In genomic region chr17:4492762-4493561, GRCh38 we compare ENCODE assay signal across 9 cellular contexts. TPM values are rescaled to one million over a fixed set of nuclear protein-coding genes. Genes with fewer than 3 reads are reported as not detected.
DNase-seq lines count a peak whose midpoint lies in the region; ATAC-seq and TF ChIP-seq lines count a peak whose summit lies in the region.
"Had no signal": no experiment of that assay in that cellular context is flagged by ENCODE, and none has a peak within 500 bp of the region (broad histone marks: within the 10 kb centered on the region; RNA-seq: fewer than 3 reads in every experiment).

No MANE protein-coding gene starts in this region.

- no peak overlapping the region for H3K4me3 Mint-ChIP-seq in activated T-cell treated with anti-CD3 and anti-CD28 coated beads, Interleukin-2, amount 50 U/mL, for 24 hours
- no peak overlapping the region for H3K4me3 Mint-ChIP-seq in stimulated activated effector memory CD8-positive, alpha-beta T cell treated with anti-CD3 and anti-CD28 coated beads, Interleukin-12 subunit alpha, Interleukin-12 subunit beta, amount 100 ng/mL, for 72 hours

- H3K27ac ChIP-seq in RWPE2 (ENCODE audit: poor library complexity, severe bottlenecking): no peak overlapping the region
- no peak overlapping the region for H3K27ac ChIP-seq in effector memory CD4-positive, alpha-beta T cell (ENCODE audit: insufficient read depth, low read length, poor library complexity, severe bottlenecking)
- H3K27ac ChIP-seq: tibial nerve had no signal

- H3K27me3 ChIP-seq in RWPE2 (ENCODE audit: insufficient read depth, poor library complexity, severe bottlenecking): peaks cover under 1% of the 10 kb centered on the region
- H3K27me3 ChIP-seq in effector memory CD4-positive, alpha-beta T cell (replicated peaks; ENCODE audit: control insufficient read depth, insufficient read depth, low read length, poor library complexity, severe bottlenecking): no peaks in the 10 kb centered on the region
- H3K27me3 ChIP-seq: tibial nerve had no signal

- H3K36me3 Mint-ChIP-seq in activated T-cell treated with anti-CD3 and anti-CD28 coated beads, Interleukin-2, amount 50 U/mL, for 24 hours (ENCODE audit: low read depth): no peaks in the 10 kb centered on the region
- no peaks in the 10 kb centered on the region for H3K36me3 Mint-ChIP-seq in stimulated activated effector memory CD8-positive, alpha-beta T cell treated with anti-CD3 and anti-CD28 coated beads, Interleukin-12 subunit alpha, Interleukin-12 subunit beta, amount 100 ng/mL, for 72 hours

- no peak overlapping the region for H3K4me3 ChIP-seq in RWPE2 (ENCODE audit: severe bottlenecking)
- H3K4me3 ChIP-seq in fibroblast of the aortic adventitia (ENCODE audit: low read depth, low read length): no peak overlapping the region
- no peak overlapping the region for H3K4me3 ChIP-seq in effector memory CD4-positive, alpha-beta T cell (ENCODE audit: insufficient read depth, low read depth, low read length, poor library complexity, severe bottlenecking)
- H3K4me3 ChIP-seq: tibial nerve had no signal

- peaks cover 11% of the 10 kb centered on the region for H3K4me1 Mint-ChIP-seq in activated T-cell treated with anti-CD3 and anti-CD28 coated beads, Interleukin-2, amount 50 U/mL, for 24 hours (ENCODE audit: low read depth)
- H3K4me1 Mint-ChIP-seq in stimulated activated effector memory CD8-positive, alpha-beta T cell treated with anti-CD3 and anti-CD28 coated beads, Interleukin-12 subunit alpha, Interleukin-12 subunit beta, amount 100 ng/mL, for 72 hours: peaks cover 12% of the 10 kb centered on the region

- no peaks in the 10 kb centered on the region for H3K36me3 ChIP-seq in RWPE2 (ENCODE audit: low read depth)
- H3K36me3 ChIP-seq in effector memory CD4-positive, alpha-beta T cell (ENCODE audit: control insufficient read depth, insufficient read depth, low read length): no peaks in the 10 kb centered on the region
- H3K36me3 ChIP-seq: tibial nerve had no signal

- DNase-seq in activated T-cell treated with anti-CD3 and anti-CD28 coated beads, Interleukin-2, amount 50 U/mL, for 48 hours: peak; percentile 39 to 41
- DNase-seq in activated T-cell treated with anti-CD3 and anti-CD28 coated beads, Interleukin-2, amount 50 U/mL, for 24 hours: no peak
- DNase-seq in RWPE2 (ENCODE audit: low spot score): no peak
- peak; percentile 16 for DNase-seq in fibroblast of the aortic adventitia (ENCODE audit: low read depth)
- no peak for DNase-seq in stimulated activated effector memory CD8-positive, alpha-beta T cell treated with anti-CD3 and anti-CD28 coated beads, Interleukin-12 subunit alpha, Interleukin-12 subunit beta, amount 100 ng/mL, for 72 hours (ENCODE audit: low spot score in 2 of 2)
- DNase-seq in effector memory CD4-positive, alpha-beta T cell: no peak

- no peak overlapping the region for H3K27ac Mint-ChIP-seq in activated T-cell treated with anti-CD3 and anti-CD28 coated beads, Interleukin-2, amount 50 U/mL, for 24 hours
- no peak overlapping the region for H3K27ac Mint-ChIP-seq in stimulated activated effector memory CD8-positive, alpha-beta T cell treated with anti-CD3 and anti-CD28 coated beads, Interleukin-12 subunit alpha, Interleukin-12 subunit beta, amount 100 ng/mL, for 72 hours

- H3K9me3 Mint-ChIP-seq in activated T-cell treated with anti-CD3 and anti-CD28 coated beads, Interleukin-2, amount 50 U/mL, for 24 hours: no peaks in the 10 kb centered on the region
- no peaks in the 10 kb centered on the region for H3K9me3 Mint-ChIP-seq in stimulated activated effector memory CD8-positive, alpha-beta T cell treated with anti-CD3 and anti-CD28 coated beads, Interleukin-12 subunit alpha, Interleukin-12 subunit beta, amount 100 ng/mL, for 72 hours

- peaks cover 2% of the 10 kb centered on the region for H3K27me3 Mint-ChIP-seq in activated T-cell treated with anti-CD3 and anti-CD28 coated beads, Interleukin-2, amount 50 U/mL, for 24 hours

- H3K4me1 ChIP-seq in RWPE2 (ENCODE audit: insufficient read depth, poor library complexity, severe bottlenecking): peaks cover 6% of the 10 kb centered on the region
- no peaks in the 10 kb centered on the region for H3K4me1 ChIP-seq in effector memory CD4-positive, alpha-beta T cell (ENCODE audit: control insufficient read depth, insufficient read depth, low read length, poor library complexity, severe bottlenecking)

- peak; percentile 55 for ATAC-seq in RWPE2 (ENCODE audit: low read depth)
- ATAC-seq in stimulated activated effector memory CD8-positive, alpha-beta T cell treated with anti-CD3 and anti-CD28 coated beads, Interleukin-12 subunit alpha, Interleukin-12 subunit beta, amount 100 ng/mL, for 72 hours: peak; percentile 20
- ATAC-seq in GM18870 (IDR thresholded peaks at IDR 0.05; ENCODE audit: unreplicated experiment): no peak
- ATAC-seq in GM18907 (IDR thresholded peaks at IDR 0.05; ENCODE audit: unreplicated experiment): no peak

- H3K9me3 ChIP-seq in RWPE2 (ENCODE audit: severe bottlenecking): no peaks in the 10 kb centered on the region
- H3K9me3 ChIP-seq in effector memory CD4-positive, alpha-beta T cell (ENCODE audit: control insufficient read depth, low read length): no peaks in the 10 kb centered on the region
- H3K9me3 ChIP-seq: tibial nerve had no signal

- no peak for TF ChIP-seq CTCF in RWPE2 (IDR thresholded peaks at IDR 0.05; ENCODE audit: poor library complexity, severe bottlenecking)
- TF ChIP-seq CTCF in fibroblast of the aortic adventitia (IDR thresholded peaks at IDR 0.05; ENCODE audit: insufficient read depth, low read length): no peak

RNA-seq across cellular contexts. Expression of gene SPNS2, which starts 5.7 kb away (rescaled TPM):
- total RNA-seq in fibroblast of the aortic adventitia (ENCODE audit: low replicate concordance): 0.16 and 0.27 TPM in 2 replicates

RNA-seq across cellular contexts. Expression of gene SPNS3, which starts 59.2 kb away (rescaled TPM):
- total RNA-seq in fibroblast of the aortic adventitia (ENCODE audit: low replicate concordance): not detected in 2 replicates

Comparison
In these comparisons a context has a peak if more than half of its experiments do, and no peak if none do; other contexts are left out.
1. DNase-seq: peak in activated T-cell treated with anti-CD3 and anti-CD28 coated beads, Interleukin-2, amount 50 U/mL, for 48 hours (2 of 2) and fibroblast of the aortic adventitia (single experiment); none in activated T-cell treated with anti-CD3 and anti-CD28 coated beads, Interleukin-2, amount 50 U/mL, for 24 hours (single experiment), RWPE2 (single experiment), stimulated activated effector memory CD8-positive, alpha-beta T cell treated with anti-CD3 and anti-CD28 coated beads, Interleukin-12 subunit alpha, Interleukin-12 subunit beta, amount 100 ng/mL, for 72 hours (0 of 2) and effector memory CD4-positive, alpha-beta T cell (0 of 3).
2. ATAC-seq: peak in RWPE2 (single experiment) and stimulated activated effector memory CD8-positive, alpha-beta T cell treated with anti-CD3 and anti-CD28 coated beads, Interleukin-12 subunit alpha, Interleukin-12 subunit beta, amount 100 ng/mL, for 72 hours (single experiment); none in GM18870 (single experiment) and GM18907 (single experiment).